ENCODE assay signal across 8 cellular contexts in the genomic region with DNA sequence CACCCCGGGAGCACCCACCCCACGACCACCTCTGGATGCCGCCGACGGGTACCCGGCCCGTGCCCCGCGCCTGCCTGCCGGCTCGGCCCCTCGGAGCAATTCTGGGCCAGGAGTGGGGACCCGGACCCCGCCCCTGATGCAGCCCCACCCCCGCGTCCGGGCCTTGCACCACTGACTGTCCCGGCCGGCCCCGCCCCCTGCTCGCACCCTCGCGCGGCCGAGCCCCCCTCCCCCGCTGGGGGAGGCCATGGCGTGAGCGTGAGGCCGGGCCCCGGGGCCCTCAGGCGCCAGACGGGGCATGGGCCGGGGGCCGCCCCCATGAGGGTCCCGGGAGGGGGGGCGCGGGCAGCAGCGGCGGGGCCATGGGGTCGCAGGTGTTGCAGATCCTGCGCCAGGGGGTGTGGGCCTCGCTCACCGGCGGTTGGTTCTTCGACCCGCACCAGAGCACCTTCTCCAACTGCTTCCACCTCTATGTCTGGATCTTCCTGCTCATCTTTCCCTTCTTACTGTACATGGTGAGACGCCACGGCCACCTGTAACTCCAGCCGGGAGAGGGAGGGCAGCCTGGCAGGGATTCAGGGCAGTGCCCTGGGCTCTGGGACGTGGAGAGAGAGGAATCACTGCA. TPM values are rescaled to one million over a fixed set of nuclear protein-coding genes. Genes with fewer than 3 reads are reported as not detected.
A peak's percentile ranks its signal among the peaks of the same experiment; 100 is the strongest.
DNase-seq lines count a peak whose midpoint lies in the region; ATAC-seq and TF ChIP-seq lines count a peak whose summit lies in the region.

No MANE protein-coding gene starts in this region.

- peak overlapping the region; percentile 92 for H3K27ac ChIP-seq in CD8-positive, alpha-beta T cell (ENCODE audit: low read depth, low read length)
- H3K27ac ChIP-seq in Karpas-422 (ENCODE audit: low read length) (peak overlapping the region; percentile 83), adrenal gland (peak overlapping the region; percentile 79 to 93 (median 85))

- H3K9me2 ChIP-seq in Karpas-422 (replicated peaks; ENCODE audit: insufficient read depth, low read length): no peaks in the 10 kb centered on the region

- H2AFZ ChIP-seq in Karpas-422 (ENCODE audit: low read length): no peak overlapping the region

- peak overlapping the region; percentile 96 for H3K4me3 Mint-ChIP-seq in CD8-positive, alpha-beta T cell

- CTCF ChIA-PET in CD8-positive, alpha-beta T cell (lab: Charles Lee): interaction anchor here (0.6 to 2.4 kb wide), 11 partner anchors 10 to 96 kb away, joined by 3 to 14 read pairs (median 3); partner anchors contain the start of gene KAT5

- no peaks in the 10 kb centered on the region for H3K27me3 Mint-ChIP-seq in CD8-positive, alpha-beta T cell (ENCODE audit: low read depth)

- peaks cover 42% of the 10 kb centered on the region for H3K4me1 Mint-ChIP-seq in CD8-positive, alpha-beta T cell (ENCODE audit: low read depth)

- no peak for ATAC-seq in CD8-positive, alpha-beta T cell
- ATAC-seq in HG03565 (IDR thresholded peaks at IDR 0.05; ENCODE audit: unreplicated experiment): no peak

- WGBS in adrenal gland, 4 donors: 0 to 2% (median 0%) methylated on average over 1 to 50 of the region's 50 CpGs

- peak overlapping the region; percentile 90 for H3K9ac ChIP-seq in Karpas-422 (ENCODE audit: low read length)
- H3K9ac ChIP-seq in iPS-15b (ENCODE audit: low read depth, low read length): peak overlapping the region; percentile 76

- no peaks in the 10 kb centered on the region for H3K9me3 Mint-ChIP-seq in CD8-positive, alpha-beta T cell

- POLR2A ChIA-PET in CD8-positive, alpha-beta T cell (lab: Charles Lee): interaction anchor here (0.5 to 3.6 kb wide), 24 partner anchors 13 to 494 kb away, joined by 3 to 38 read pairs (median 5); partner anchors contain the start of genes DPF2, EHBP1L1, FAM89B and FAU

- H3K4me2 ChIP-seq in Karpas-422 (ENCODE audit: low read depth, low read length, poor library complexity, severe bottlenecking): peak overlapping the region; percentile 98

- intact Hi-C loops in CD8-positive, alpha-beta T cell (cut with DNase I, micrococcal nuclease): loop anchor here (1.0 to 10.0 kb wide), 22 partner anchors 22 to 1853 kb away; partner anchors contain the start of genes BANF1 (in 2 of the 2), EIF1AD (in 2 of the 2), PPP2R5B (in 2 of the 2) and RAB1B (in 2 of the 2)
- intact Hi-C loops in adrenal gland (cut with DNase I): no loop called here

- peaks cover 29% of the 10 kb centered on the region for H4K20me1 ChIP-seq in Karpas-422 (ENCODE audit: insufficient read depth, low read depth, low read length)

- peaks cover 40% of the 10 kb centered on the region for H3K4me1 ChIP-seq in CD8-positive, alpha-beta T cell (ENCODE audit: insufficient read depth, low read length)
- peaks cover 35% of the 10 kb centered on the region for H3K4me1 ChIP-seq in Karpas-422 (ENCODE audit: low read length)
- peaks cover 21 to 34% of the 10 kb centered on the region in 2 donors for H3K4me1 ChIP-seq in adrenal gland (replicated peaks in 1 of 2)
- no peaks in the 10 kb centered on the region for H3K4me1 ChIP-seq in iPS-15b (ENCODE audit: control insufficient read depth, insufficient read depth, low read length)

- H3K36me3 Mint-ChIP-seq in CD8-positive, alpha-beta T cell: peaks cover 46% of the 10 kb centered on the region

- H3K79me2 ChIP-seq in Karpas-422 (ENCODE audit: low read length): peaks cover 61% of the 10 kb centered on the region

- DNase-seq in CD8-positive, alpha-beta T cell: no peak
- DNase-seq in GM20000 (ENCODE audit: low spot score) (peak; percentile 87), Karpas-422 (peak; percentile 84), adrenal gland (peak in 3 of 7 donors; percentile 50 to 74 (median 64)), epidermal melanocyte (ENCODE audit: insufficient read length, low spot score) (no peak)
- DNase-seq in stimulated activated CD4-positive, alpha-beta T cell treated with anti-CD3 and anti-CD28 coated beads, TNF-alpha, amount 100 ng/mL, for 1 hour (ENCODE audit: low read depth in 3 of 3, low spot score in 1 of 3): peak in 2 of 3 donors; percentile 26 to 30

- peak overlapping the region; percentile 75 for H3K4me3 ChIP-seq in CD8-positive, alpha-beta T cell (ENCODE audit: low read depth, low read length)
- H3K4me3 ChIP-seq in Karpas-422 (ENCODE audit: low read length): peak overlapping the region; percentile 92
- peak overlapping the region; percentile 62 to 85 (median 76) for H3K4me3 ChIP-seq in adrenal gland
- peak overlapping the region; percentile 84 for H3K4me3 ChIP-seq in iPS-15b (ENCODE audit: low read depth, low read length)

- peaks cover 25% of the 10 kb centered on the region for H3K36me3 ChIP-seq in CD8-positive, alpha-beta T cell (ENCODE audit: insufficient read depth, low read length)
- H3K36me3 ChIP-seq in Karpas-422 (ENCODE audit: insufficient read depth, low read length): 0 out of 2 replicates have a peak, but pooled peaks cover 3% of the 10 kb centered on the region
- peaks cover 0 to 38% of the 10 kb centered on the region in 2 donors for H3K36me3 ChIP-seq in adrenal gland (replicated peaks in 1 of 2)
- H3K36me3 ChIP-seq in iPS-15b (ENCODE audit: control insufficient read depth, insufficient read depth, low read length): peaks cover 37% of the 10 kb centered on the region

- H3K27ac Mint-ChIP-seq in CD8-positive, alpha-beta T cell: peak overlapping the region; percentile 96

- no peak for TF ChIP-seq POLR2A in adrenal gland (IDR thresholded peaks at IDR 0.05)

- no peaks in the 10 kb centered on the region for H3K9me3 ChIP-seq in CD8-positive, alpha-beta T cell (ENCODE audit: low read length)
- H3K9me3 ChIP-seq in Karpas-422 (ENCODE audit: low read length) (no peaks in the 10 kb centered on the region), adrenal gland (replicated peaks in 1 of 3) (no peaks in the 10 kb centered on the region), iPS-15b (ENCODE audit: control insufficient read depth, insufficient read depth, low read length) (no peaks in the 10 kb centered on the region)

- no peaks in the 10 kb centered on the region for H3K27me3 ChIP-seq in CD8-positive, alpha-beta T cell (ENCODE audit: insufficient read depth, low read length)
- no peaks in the 10 kb centered on the region for H3K27me3 ChIP-seq in Karpas-422 (ENCODE audit: low read length)
- no peaks in the 10 kb centered on the region for H3K27me3 ChIP-seq in adrenal gland
- H3K27me3 ChIP-seq in iPS-15b (ENCODE audit: control insufficient read depth, insufficient read depth, low read length): no peaks in the 10 kb centered on the region

- TF ChIP-seq CTCF in CD8-positive, alpha-beta T cell (IDR thresholded peaks at IDR 0.05): no peak
- TF ChIP-seq CTCF in GM20000 (IDR thresholded peaks at IDR 0.05; ENCODE audit: extremely low read depth, missing control alignments) (no peak), adrenal gland (IDR thresholded peaks at IDR 0.05) (no peak)

RNA-seq across cellular contexts. Expression of gene PCNX3, which starts 0.5 kb away (rescaled TPM):
- 10 to 100 TPM; 52.7 to 56.4 TPM for total RNA-seq in CD8-positive, alpha-beta T cell
- total RNA-seq in Karpas-422 (2014; rRNA removed; shearing (Covaris generic); ENCODE audit: low replicate concordance): 20.4 and 28.5 TPM in 2 replicates
- 10 to 100 TPM; 28.6 to 45.0 (median 41.9) TPM for total RNA-seq in adrenal gland
- polyA plus RNA-seq in adrenal gland: 10 to 100 TPM in 2 of 3 donors, 1 to 10 TPM in 1; 9.0 to 29.9 (median 19.2) TPM

RNA-seq across cellular contexts. Expression of gene MAP3K11, which starts 2.0 kb away (rescaled TPM):
- 10 to 100 TPM; 56.6 to 65.7 TPM for total RNA-seq in CD8-positive, alpha-beta T cell
- 11.8 and 28.0 TPM in 2 replicates for total RNA-seq in Karpas-422 (2014; rRNA removed; shearing (Covaris generic); ENCODE audit: low replicate concordance)
- total RNA-seq in adrenal gland: 10 to 100 TPM; 40.2 to 84.4 (median 57.8) TPM
- polyA plus RNA-seq in adrenal gland: 100 to 1,000 TPM in 1 of 3 donors, 10 to 100 TPM in 2; 11.1 to 143 (median 85.2) TPM

RNA-seq across cellular contexts. Expression of gene KCNK7, which starts 20.5 kb away (rescaled TPM):
- 10 to 100 TPM in 1 of 2 experiments, 1 to 10 TPM in 1; 9.1 to 11.1 TPM for total RNA-seq in CD8-positive, alpha-beta T cell
- 0.25 and 0.48 TPM in 2 replicates for total RNA-seq in Karpas-422 (2014; rRNA removed; shearing (Covaris generic); ENCODE audit: low replicate concordance)
- total RNA-seq in adrenal gland: 1 to 10 TPM in 1 of 8 donors, under 1 TPM in 3, not detected in 4; 0.14 to 1.5 (median 0.40) TPM
- 10 to 100 TPM in 1 of 3 donors, 1 to 10 TPM in 1, not detected in 1; 2.4 to 12.5 TPM for polyA plus RNA-seq in adrenal gland

RNA-seq across cellular contexts. Expression of gene SIPA1, which starts 21.8 kb away (rescaled TPM):
- total RNA-seq in CD8-positive, alpha-beta T cell: 100 to 1,000 TPM; 397 to 405 TPM
- total RNA-seq in Karpas-422 (2014; rRNA removed; shearing (Covaris generic); ENCODE audit: low replicate concordance): 74.6 and 123 TPM in 2 replicates
- 100 to 1,000 TPM in 1 of 8 donors, 10 to 100 TPM in 7; 51.3 to 108 (median 76.3) TPM for total RNA-seq in adrenal gland
- 100 to 1,000 TPM in 2 of 3 donors, 1 to 10 TPM in 1; 8.7 to 377 (median 171) TPM for polyA plus RNA-seq in adrenal gland

RNA-seq across cellular contexts. Expression of gene EHBP1L1, which starts 40.2 kb away (rescaled TPM):
- total RNA-seq in CD8-positive, alpha-beta T cell: 10 to 100 TPM; 64.7 to 65.1 TPM
- total RNA-seq in Karpas-422 (2014; rRNA removed; shearing (Covaris generic); ENCODE audit: low replicate concordance): 19.9 and 75.1 TPM in 2 replicates
- total RNA-seq in adrenal gland: 10 to 100 TPM; 12.8 to 56.3 (median 36.0) TPM
- 10 to 100 TPM in 2 of 3 donors, 1 to 10 TPM in 1; 8.7 to 68.0 (median 33.9) TPM for polyA plus RNA-seq in adrenal gland

Comparison
In these comparisons a context has a peak if more than half of its experiments do, and no peak if none do; other contexts are left out.
1. DNase-seq: peak in GM20000 (single experiment), Karpas-422 (single experiment) and stimulated activated CD4-positive, alpha-beta T cell treated with anti-CD3 and anti-CD28 coated beads, TNF-alpha, amount 100 ng/mL, for 1 hour (2 of 3); none in CD8-positive, alpha-beta T cell (0 of 7) and epidermal melanocyte (single experiment).
2. intact Hi-C loops: an anchor here in CD8-positive, alpha-beta T cell (1.0 to 10.0 kb wide); none called in adrenal gland.
3. Peak in every context shown above with its lines, with median percentiles within 50 percentile points of each other: H3K27ac ChIP-seq and H3K4me3 ChIP-seq.